1 cellular context compared by ENCODE assay signal in the genomic region with DNA sequence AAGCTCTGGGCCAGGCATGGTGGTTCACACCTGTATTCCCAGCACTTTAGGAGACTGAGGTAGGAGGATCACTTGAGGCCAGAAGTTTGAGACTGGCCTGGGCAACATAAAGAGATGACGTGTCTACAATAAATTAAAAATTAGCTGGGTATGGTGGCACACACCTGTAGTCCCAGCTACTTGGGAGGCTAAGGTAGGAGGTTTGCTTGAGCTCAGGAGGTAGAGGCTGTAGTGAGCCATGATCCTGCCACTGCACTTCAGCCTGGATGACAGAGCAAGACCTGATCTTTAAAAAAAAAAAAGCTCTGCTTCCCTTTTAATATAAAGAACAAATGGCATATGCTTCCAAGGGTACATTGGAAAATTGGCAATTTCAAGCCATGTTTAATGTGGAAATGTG.
A peak's percentile ranks its signal among the peaks of the same experiment; 100 is the strongest.
TF ChIP-seq lines count a peak whose summit lies in the region.

No MANE protein-coding gene starts in this region.

TF ChIP-seq in HepG2, 621 proteins besides CTCF, POLR2A, EP300 and RAD21:
- TF ChIP-seq RBM22 (optimal IDR thresholded peaks at IDR 0.05; ENCODE audit: low read length) (peak; percentile 16), ZBTB7A (CRISPR knock-in tag; IDR thresholded peaks at IDR 0.05) (no peak), SIN3A (IDR thresholded peaks at IDR 0.05; ENCODE audit: borderline replicate concordance, low read depth, low read length) (no peak), RARA (CRISPR knock-in tag; IDR thresholded peaks at IDR 0.05) (no peak), ZNF713 (CRISPR knock-in tag; IDR thresholded peaks at IDR 0.05) (no peak), ZFP36L2 (CRISPR knock-in tag; IDR thresholded peaks at IDR 0.05) (no peak), ZNF343 (CRISPR knock-in tag; IDR thresholded peaks at IDR 0.05) (no peak), POLR2AphosphoS2 (IDR thresholded peaks at IDR 0.05; ENCODE audit: low read depth, low read length) (0 out of 2 replicates have a peak, but pooled peaks have one; percentile 18), CBFB (CRISPR knock-in tag; IDR thresholded peaks at IDR 0.05) (no peak), ZNF496 (CRISPR knock-in tag; IDR thresholded peaks at IDR 0.05; ENCODE audit: insufficient replicate concordance) (no peak), KLF16 (CRISPR knock-in tag; IDR thresholded peaks at IDR 0.05) (no peak), ZNF460 (CRISPR knock-in tag; IDR thresholded peaks at IDR 0.05; ENCODE audit: borderline replicate concordance) (peak; percentile 28; the same call in 1 of the 2 replicates), ZNF562 (CRISPR knock-in tag; IDR thresholded peaks at IDR 0.05; ENCODE audit: borderline replicate concordance) (no peak), ZBTB8A (CRISPR knock-in tag; IDR thresholded peaks at IDR 0.05; ENCODE audit: borderline replicate concordance, low read depth) (no peak), NFKB2 (CRISPR knock-in tag; IDR thresholded peaks at IDR 0.05; ENCODE audit: borderline replicate concordance) (no peak)
- TF ChIP-seq, protein P1, sequence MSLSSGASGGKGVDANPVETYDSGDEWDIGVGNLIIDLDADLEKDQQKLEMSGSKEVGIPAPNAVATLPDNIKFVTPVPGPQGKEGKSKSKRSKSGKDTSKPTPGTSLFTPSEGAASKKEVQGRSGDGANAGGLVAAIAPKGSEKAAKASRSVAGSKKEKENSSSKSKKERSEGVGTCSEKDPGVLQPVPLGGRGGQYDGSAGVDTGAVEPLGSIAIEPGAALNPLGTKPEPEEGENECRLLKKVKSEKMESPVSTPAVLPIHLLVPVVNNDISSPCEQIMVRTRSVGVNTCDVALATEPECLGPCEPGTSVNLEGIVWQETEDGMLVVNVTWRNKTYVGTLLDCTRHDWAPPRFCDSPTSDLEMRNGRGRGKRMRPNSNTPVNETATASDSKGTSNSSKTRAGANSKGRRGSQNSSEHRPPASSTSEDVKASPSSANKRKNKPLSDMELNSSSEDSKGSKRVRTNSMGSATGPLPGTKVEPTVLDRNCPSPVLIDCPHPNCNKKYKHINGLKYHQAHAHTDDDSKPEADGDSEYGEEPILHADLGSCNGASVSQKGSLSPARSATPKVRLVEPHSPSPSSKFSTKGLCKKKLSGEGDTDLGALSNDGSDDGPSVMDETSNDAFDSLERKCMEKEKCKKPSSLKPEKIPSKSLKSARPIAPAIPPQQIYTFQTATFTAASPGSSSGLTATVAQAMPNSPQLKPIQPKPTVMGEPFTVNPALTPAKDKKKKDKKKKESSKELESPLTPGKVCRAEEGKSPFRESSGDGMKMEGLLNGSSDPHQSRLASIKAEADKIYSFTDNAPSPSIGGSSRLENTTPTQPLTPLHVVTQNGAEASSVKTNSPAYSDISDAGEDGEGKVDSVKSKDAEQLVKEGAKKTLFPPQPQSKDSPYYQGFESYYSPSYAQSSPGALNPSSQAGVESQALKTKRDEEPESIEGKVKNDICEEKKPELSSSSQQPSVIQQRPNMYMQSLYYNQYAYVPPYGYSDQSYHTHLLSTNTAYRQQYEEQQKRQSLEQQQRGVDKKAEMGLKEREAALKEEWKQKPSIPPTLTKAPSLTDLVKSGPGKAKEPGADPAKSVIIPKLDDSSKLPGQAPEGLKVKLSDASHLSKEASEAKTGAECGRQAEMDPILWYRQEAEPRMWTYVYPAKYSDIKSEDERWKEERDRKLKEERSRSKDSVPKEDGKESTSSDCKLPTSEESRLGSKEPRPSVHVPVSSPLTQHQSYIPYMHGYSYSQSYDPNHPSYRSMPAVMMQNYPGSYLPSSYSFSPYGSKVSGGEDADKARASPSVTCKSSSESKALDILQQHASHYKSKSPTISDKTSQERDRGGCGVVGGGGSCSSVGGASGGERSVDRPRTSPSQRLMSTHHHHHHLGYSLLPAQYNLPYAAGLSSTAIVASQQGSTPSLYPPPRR (CRISPR knock-in tag; IDR thresholded peaks at IDR 0.05; ENCODE audit: borderline replicate concordance) = no peak
- TF ChIP-seq, protein P2, sequence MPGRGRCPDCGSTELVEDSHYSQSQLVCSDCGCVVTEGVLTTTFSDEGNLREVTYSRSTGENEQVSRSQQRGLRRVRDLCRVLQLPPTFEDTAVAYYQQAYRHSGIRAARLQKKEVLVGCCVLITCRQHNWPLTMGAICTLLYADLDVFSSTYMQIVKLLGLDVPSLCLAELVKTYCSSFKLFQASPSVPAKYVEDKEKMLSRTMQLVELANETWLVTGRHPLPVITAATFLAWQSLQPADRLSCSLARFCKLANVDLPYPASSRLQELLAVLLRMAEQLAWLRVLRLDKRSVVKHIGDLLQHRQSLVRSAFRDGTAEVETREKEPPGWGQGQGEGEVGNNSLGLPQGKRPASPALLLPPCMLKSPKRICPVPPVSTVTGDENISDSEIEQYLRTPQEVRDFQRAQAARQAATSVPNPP (CRISPR knock-in tag; IDR thresholded peaks at IDR 0.05) = no peak
- TF ChIP-seq, protein P3, sequence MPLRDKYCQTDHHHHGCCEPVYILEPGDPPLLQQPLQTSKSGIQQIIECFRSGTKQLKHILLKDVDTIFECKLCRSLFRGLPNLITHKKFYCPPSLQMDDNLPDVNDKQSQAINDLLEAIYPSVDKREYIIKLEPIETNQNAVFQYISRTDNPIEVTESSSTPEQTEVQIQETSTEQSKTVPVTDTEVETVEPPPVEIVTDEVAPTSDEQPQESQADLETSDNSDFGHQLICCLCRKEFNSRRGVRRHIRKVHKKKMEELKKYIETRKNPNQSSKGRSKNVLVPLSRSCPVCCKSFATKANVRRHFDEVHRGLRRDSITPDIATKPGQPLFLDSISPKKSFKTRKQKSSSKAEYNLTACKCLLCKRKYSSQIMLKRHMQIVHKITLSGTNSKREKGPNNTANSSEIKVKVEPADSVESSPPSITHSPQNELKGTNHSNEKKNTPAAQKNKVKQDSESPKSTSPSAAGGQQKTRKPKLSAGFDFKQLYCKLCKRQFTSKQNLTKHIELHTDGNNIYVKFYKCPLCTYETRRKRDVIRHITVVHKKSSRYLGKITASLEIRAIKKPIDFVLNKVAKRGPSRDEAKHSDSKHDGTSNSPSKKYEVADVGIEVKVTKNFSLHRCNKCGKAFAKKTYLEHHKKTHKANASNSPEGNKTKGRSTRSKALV (CRISPR knock-in tag; IDR thresholded peaks at IDR 0.05) = no peak
- TF ChIP-seq, protein P4, sequence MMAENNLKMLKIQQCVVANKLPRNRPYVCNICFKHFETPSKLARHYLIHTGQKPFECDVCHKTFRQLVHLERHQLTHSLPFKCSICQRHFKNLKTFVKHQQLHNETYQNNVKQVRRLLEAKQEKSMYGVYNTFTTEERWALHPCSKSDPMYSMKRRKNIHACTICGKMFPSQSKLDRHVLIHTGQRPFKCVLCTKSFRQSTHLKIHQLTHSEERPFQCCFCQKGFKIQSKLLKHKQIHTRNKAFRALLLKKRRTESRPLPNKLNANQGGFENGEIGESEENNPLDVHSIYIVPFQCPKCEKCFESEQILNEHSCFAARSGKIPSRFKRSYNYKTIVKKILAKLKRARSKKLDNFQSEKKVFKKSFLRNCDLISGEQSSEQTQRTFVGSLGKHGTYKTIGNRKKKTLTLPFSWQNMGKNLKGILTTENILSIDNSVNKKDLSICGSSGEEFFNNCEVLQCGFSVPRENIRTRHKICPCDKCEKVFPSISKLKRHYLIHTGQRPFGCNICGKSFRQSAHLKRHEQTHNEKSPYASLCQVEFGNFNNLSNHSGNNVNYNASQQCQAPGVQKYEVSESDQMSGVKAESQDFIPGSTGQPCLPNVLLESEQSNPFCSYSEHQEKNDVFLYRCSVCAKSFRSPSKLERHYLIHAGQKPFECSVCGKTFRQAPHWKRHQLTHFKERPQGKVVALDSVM (CRISPR knock-in tag; IDR thresholded peaks at IDR 0.05) = peak; percentile 91
